In genomic region chr4:151541438-151542071, GRCh38 we compare ENCODE assay signal across 10 cellular contexts.
DNase-seq lines count a peak whose midpoint lies in the region; ATAC-seq and TF ChIP-seq lines count a peak whose summit lies in the region.
"Had no signal": no experiment of that assay in that cellular context is flagged by ENCODE, and none has a peak within 500 bp of the region (broad histone marks: within the 10 kb centered on the region; RNA-seq: fewer than 3 reads in every experiment).

No MANE protein-coding gene starts in this region.

- DNase-seq in A673 (ENCODE audit: low spot score) (peak; percentile 51), LHCN-M2 (ENCODE audit: low read depth) (peak; percentile 71), WTC11 (ENCODE audit: low spot score) (no peak), islet precursor cell (peak; percentile 83)
- no peak for DNase-seq in stimulated activated naive B cell treated with anti-CD40 and anti-IgM and Interleukin-4, amounts not matched to agents 10 μg/mL and 1 μg/mL and 100 μg/mL, for 72 hours
- no peak for DNase-seq in activated T-cell treated with anti-CD3 and anti-CD28 coated beads, Interleukin-2, amount 50 U/mL, for 1 hour
- DNase-seq: activated CD4-positive, alpha-beta T cell treated with anti-CD3 and anti-CD28 coated beads, Interleukin-2, amount 10 ng/mL, durations not matched to agents 24 days and 14 days; NCI-H2171 treated with DMSO at 0.1 percent for 48 hours had no signal

- peak; percentile 67 for ATAC-seq in WTC11
- ATAC-seq in HG03457 (IDR thresholded peaks at IDR 0.05; ENCODE audit: unreplicated experiment), result no peak
- ATAC-seq in stimulated activated naive B cell treated with anti-CD40 and anti-IgM and Interleukin-4, amounts not matched to agents 10 μg/mL and 1 μg/mL and 100 μg/mL, for 72 hours (replicated peaks), result no peak
- ATAC-seq in HG03045 (IDR thresholded peaks at IDR 0.05; ENCODE audit: unreplicated experiment), result no peak

- BruUV-seq in A673 (replicated peaks; lab: Mats Ljungman, UMichigan), result no TSS peak

- 0 out of 2 replicates have a peak overlapping the region, but pooled peaks have one; percentile 38 for H3K27ac Mint-ChIP-seq in WTC11
- no peak overlapping the region for H3K27ac Mint-ChIP-seq in stimulated activated naive B cell treated with anti-CD40 and anti-IgM and Interleukin-4, amounts not matched to agents 10 μg/mL and 1 μg/mL and 100 μg/mL, for 72 hours
- H3K27ac Mint-ChIP-seq: activated CD4-positive, alpha-beta T cell treated with anti-CD3 and anti-CD28 coated beads, Interleukin-2, amount 10 ng/mL, durations not matched to agents 24 days and 14 days had no signal

- peaks cover 9% of the 10 kb centered on the region for H3K4me1 ChIP-seq in A673 (ENCODE audit: insufficient read depth, low read length, poor library complexity, severe bottlenecking)

- H3K4me1 Mint-ChIP-seq in WTC11, result peaks cover 54% of the 10 kb centered on the region
- no peaks in the 10 kb centered on the region for H3K4me1 Mint-ChIP-seq in stimulated activated naive B cell treated with anti-CD40 and anti-IgM and Interleukin-4, amounts not matched to agents 10 μg/mL and 1 μg/mL and 100 μg/mL, for 72 hours
- H3K4me1 Mint-ChIP-seq: activated CD4-positive, alpha-beta T cell treated with anti-CD3 and anti-CD28 coated beads, Interleukin-2, amount 10 ng/mL, durations not matched to agents 24 days and 14 days had no signal

- no peak for TF ChIP-seq CTCF in A673 (conservative IDR thresholded peaks at IDR 0.05; ENCODE audit: low read depth, low read length)
- TF ChIP-seq CTCF in WTC11 (IDR thresholded peaks at IDR 0.05), result no peak

- POLR2A ChIA-PET in A673 (lab: Charles Lee; ENCODE audit: low non-redundant PET) (no interaction called here), WTC11 (lab: Charles Lee) (no interaction called here)

- intact Hi-C loops in A673 (cut with micrococcal nuclease; ENCODE audit: unreplicated experiment), result no loop called here

- H3K27me3 Mint-ChIP-seq in WTC11 (ENCODE audit: low read depth), result no peaks in the 10 kb centered on the region
- H3K27me3 Mint-ChIP-seq in stimulated activated naive B cell treated with anti-CD40 and anti-IgM and Interleukin-4, amounts not matched to agents 10 μg/mL and 1 μg/mL and 100 μg/mL, for 72 hours, result peaks cover 5 to 8% of the 10 kb centered on the region in 2 donors

- no peaks in the 10 kb centered on the region for H3K36me3 ChIP-seq in A673 (ENCODE audit: insufficient read depth, low read length, poor library complexity, severe bottlenecking)

- no peaks in the 10 kb centered on the region for H3K27me3 ChIP-seq in A673 (replicated peaks; ENCODE audit: insufficient read depth, low read depth, low read length, poor library complexity)

- peaks cover 14% of the 10 kb centered on the region for H3K36me3 Mint-ChIP-seq in WTC11
- H3K36me3 Mint-ChIP-seq in stimulated activated naive B cell treated with anti-CD40 and anti-IgM and Interleukin-4, amounts not matched to agents 10 μg/mL and 1 μg/mL and 100 μg/mL, for 72 hours, result no peaks in the 10 kb centered on the region

- no peak overlapping the region for H3K27ac ChIP-seq in A673 (ENCODE audit: low read depth, low read length, poor library complexity, severe bottlenecking)

- H3K9me3 Mint-ChIP-seq in WTC11, result peaks cover 9% of the 10 kb centered on the region
- H3K9me3 Mint-ChIP-seq in stimulated activated naive B cell treated with anti-CD40 and anti-IgM and Interleukin-4, amounts not matched to agents 10 μg/mL and 1 μg/mL and 100 μg/mL, for 72 hours, result no peaks in the 10 kb centered on the region
- H3K9me3 Mint-ChIP-seq: activated CD4-positive, alpha-beta T cell treated with anti-CD3 and anti-CD28 coated beads, Interleukin-2, amount 10 ng/mL, durations not matched to agents 24 days and 14 days had no signal

- CTCF ChIA-PET in A673 (lab: Charles Lee) (no interaction called here), WTC11 (lab: Charles Lee) (interaction anchor here (2.1 kb wide), 1 partner anchor 52 kb away, joined by 9 read pairs; no protein-coding TSS in a partner anchor)

- no peak overlapping the region for H3K4me3 Mint-ChIP-seq in WTC11
- H3K4me3 Mint-ChIP-seq in stimulated activated naive B cell treated with anti-CD40 and anti-IgM and Interleukin-4, amounts not matched to agents 10 μg/mL and 1 μg/mL and 100 μg/mL, for 72 hours, result no peak overlapping the region
- H3K4me3 Mint-ChIP-seq: activated CD4-positive, alpha-beta T cell treated with anti-CD3 and anti-CD28 coated beads, Interleukin-2, amount 10 ng/mL, durations not matched to agents 24 days and 14 days had no signal

- H3K9me3 ChIP-seq in A673 (ENCODE audit: low read depth, low read length, poor library complexity, severe bottlenecking), result no peaks in the 10 kb centered on the region

- H3K4me3 ChIP-seq in A673 (ENCODE audit: low read depth, low read length, poor library complexity, severe bottlenecking), result no peak overlapping the region

TF ChIP-seq in WTC11, 78 proteins besides CTCF, POLR2A, EP300 and RAD21:
- TF ChIP-seq EMX1 (CRISPR knock-in tag; IDR thresholded peaks at IDR 0.05), result no peak
- TF ChIP-seq NFATC4 (CRISPR knock-in tag; IDR thresholded peaks at IDR 0.05), result no peak
- no peak for TF ChIP-seq ZSCAN18 (CRISPR knock-in tag; IDR thresholded peaks at IDR 0.05)
- TF ChIP-seq STAT6 (CRISPR knock-in tag; conservative IDR thresholded peaks at IDR 0.05; ENCODE audit: low read depth), result no peak
- no peak for TF ChIP-seq JAZF1 (CRISPR knock-in tag; IDR thresholded peaks at IDR 0.05)
- no peak for TF ChIP-seq USF2 (CRISPR knock-in tag; IDR thresholded peaks at IDR 0.05)
- no peak for TF ChIP-seq ATF3 (CRISPR knock-in tag; conservative IDR thresholded peaks at IDR 0.05)
TF ChIP-seq in WTC11: peak in this region for 0.

Comparison
In these comparisons a context has a peak if more than half of its experiments do, and no peak if none do; other contexts are left out.
1. DNase-seq: peak in A673 (single experiment), LHCN-M2 (single experiment) and islet precursor cell (single experiment); none in WTC11 (single experiment), stimulated activated naive B cell treated with anti-CD40 and anti-IgM and Interleukin-4, amounts not matched to agents 10 μg/mL and 1 μg/mL and 100 μg/mL, for 72 hours (single experiment) and activated T-cell treated with anti-CD3 and anti-CD28 coated beads, Interleukin-2, amount 50 U/mL, for 1 hour (single experiment).